ENCODE assay signal across 5 cellular contexts in the genomic region with DNA sequence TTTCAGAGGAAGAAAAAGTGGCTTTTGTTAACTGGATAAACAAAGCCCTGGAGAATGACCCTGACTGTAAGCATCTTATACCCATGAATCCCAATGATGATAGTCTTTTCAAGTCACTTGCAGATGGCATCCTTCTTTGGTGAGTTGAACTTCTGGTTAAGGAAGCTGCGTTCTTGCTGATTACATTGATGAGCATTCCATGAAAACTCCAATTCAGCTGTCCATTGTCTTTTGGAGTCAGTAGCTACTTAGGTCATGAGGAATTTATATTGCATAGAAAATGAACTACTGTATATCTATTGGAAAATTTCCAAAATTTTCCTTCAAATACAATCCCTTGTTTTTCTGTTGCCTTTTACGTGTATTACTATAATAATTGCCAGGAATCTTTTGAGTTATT.
"Had no signal": no experiment of that assay in that cellular context is flagged by ENCODE, and none has a peak within 500 bp of the region (broad histone marks: within the 10 kb centered on the region; RNA-seq: fewer than 3 reads in every experiment).

No MANE protein-coding gene starts in this region.

- H3K36me3 ChIP-seq: HAP-1 had no signal

- H3K27ac ChIP-seq: HL-60 had no signal

- H3K9me3 ChIP-seq: HAP-1 had no signal

- DNase-seq: GOT3, H7, HFFc6 had no signal

- H3K4me1 ChIP-seq: HAP-1 had no signal

- H3K4me3 ChIP-seq: HAP-1 had no signal
